In the genomic region with DNA sequence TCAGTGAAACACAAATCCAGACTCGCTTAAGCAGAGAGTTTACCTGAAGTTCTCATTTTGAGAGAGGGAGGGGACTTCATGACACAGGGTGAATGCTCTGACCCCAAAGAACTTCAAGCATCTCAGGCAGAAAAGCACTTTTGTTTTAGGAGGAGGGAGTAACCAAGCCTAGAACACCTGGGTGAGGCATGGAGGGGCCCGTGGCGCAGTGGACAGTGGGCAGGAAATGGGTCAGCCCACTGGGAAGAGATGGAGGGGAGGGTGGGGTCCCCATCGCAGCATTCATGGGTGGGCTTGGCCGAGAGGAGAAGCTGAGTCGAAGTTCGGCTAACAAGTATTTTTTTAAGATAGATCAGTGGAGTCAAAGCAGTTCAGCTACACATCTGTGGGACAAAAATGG, we compare ENCODE assay signal across 14 cellular contexts.
DNase-seq lines count a peak whose midpoint lies in the region; TF ChIP-seq lines count a peak whose summit lies in the region.
"Had no signal": no experiment of that assay in that cellular context is flagged by ENCODE, and none has a peak within 500 bp of the region (broad histone marks: within the 10 kb centered on the region; RNA-seq: fewer than 3 reads in every experiment).

No MANE protein-coding gene starts in this region.

- intact Hi-C loops in esophagus muscularis mucosa (cut with DNase I) = no loop called here

- H3K4me1 ChIP-seq in esophagus muscularis mucosa = no peaks in the 10 kb centered on the region
- H3K4me1 ChIP-seq: BLaER1 had no signal

- in situ Hi-C loops in G401 (cut with HindIII; ENCODE audit: low sequenced_read_pairs) = no loop called here

- 86% methylated on average over 7 of the region's 7 CpGs for WGBS in esophagus muscularis mucosa

- no peak for DNase-seq in activated T-cell treated with anti-CD3 and anti-CD28 coated beads, Interleukin-2, amount 50 U/mL, for 24 hours
- DNase-seq in activated T-cell treated with anti-CD3 and anti-CD28 coated beads, Interleukin-2, amount 50 U/mL, for 1 hour = no peak
- DNase-seq in coronary artery (ENCODE audit: low spot score) = no peak
- no peak for DNase-seq in neural crest cell (ENCODE audit: low read depth, low spot score)
- DNase-seq in NCI-H187 (lab: John Stamatoyannopoulos, UW) = no peak
- no peak for DNase-seq in G401 (ENCODE audit: low spot score)
- no peak for DNase-seq in esophagus muscularis mucosa (ENCODE audit: extremely low spot score)
- DNase-seq: DMS53, GM23248, IMR-90 had no signal

- H3K4me3 Mint-ChIP-seq in activated T-cell treated with anti-CD3 and anti-CD28 coated beads, Interleukin-2, amount 50 U/mL, for 24 hours = no peak overlapping the region
- no peak overlapping the region for H3K4me3 Mint-ChIP-seq in neural crest cell

- peaks cover 10% of the 10 kb centered on the region for H3K4me1 Mint-ChIP-seq in activated T-cell treated with anti-CD3 and anti-CD28 coated beads, Interleukin-2, amount 50 U/mL, for 24 hours (ENCODE audit: low read depth)
- peaks cover 3% of the 10 kb centered on the region for H3K4me1 Mint-ChIP-seq in neural crest cell

- H3K27ac ChIP-seq in coronary artery (peak overlapping the region; percentile 18 to 36), esophagus muscularis mucosa (replicated peaks in 1 of 4) (no peak overlapping the region)
- H3K27ac ChIP-seq: 22Rv1, BLaER1, GM23248, HL-60 had no signal

- H3K27me3 Mint-ChIP-seq in activated T-cell treated with anti-CD3 and anti-CD28 coated beads, Interleukin-2, amount 50 U/mL, for 24 hours = no peaks in the 10 kb centered on the region
- H3K27me3 Mint-ChIP-seq in neural crest cell (ENCODE audit: low read depth) = no peaks in the 10 kb centered on the region

- H3K4me3 ChIP-seq in coronary artery = no peak overlapping the region
- H3K4me3 ChIP-seq in esophagus muscularis mucosa = no peak overlapping the region
- H3K4me3 ChIP-seq: BLaER1, GM12878, GM23248 had no signal

- no peaks in the 10 kb centered on the region for H3K36me3 Mint-ChIP-seq in activated T-cell treated with anti-CD3 and anti-CD28 coated beads, Interleukin-2, amount 50 U/mL, for 24 hours (ENCODE audit: low read depth)
- no peaks in the 10 kb centered on the region for H3K36me3 Mint-ChIP-seq in neural crest cell (ENCODE audit: low read depth)

- H3K9me3 Mint-ChIP-seq in activated T-cell treated with anti-CD3 and anti-CD28 coated beads, Interleukin-2, amount 50 U/mL, for 24 hours = no peaks in the 10 kb centered on the region
- no peaks in the 10 kb centered on the region for H3K9me3 Mint-ChIP-seq in neural crest cell

- H3K36me3 ChIP-seq in esophagus muscularis mucosa = no peaks in the 10 kb centered on the region
- H3K36me3 ChIP-seq: BLaER1 had no signal

- no peak for TF ChIP-seq POLR2A in esophagus muscularis mucosa (IDR thresholded peaks at IDR 0.05; ENCODE audit: low read depth)

- H3K9me3 ChIP-seq in esophagus muscularis mucosa = no peaks in the 10 kb centered on the region

- H3K27me3 ChIP-seq in esophagus muscularis mucosa = no peaks in the 10 kb centered on the region
- H3K27me3 ChIP-seq: BLaER1 had no signal

- no peak for TF ChIP-seq CTCF in coronary artery (IDR thresholded peaks at IDR 0.05)
- no peak for TF ChIP-seq CTCF in neural crest cell (conservative IDR thresholded peaks at IDR 0.05)
- no peak for TF ChIP-seq CTCF in esophagus muscularis mucosa (IDR thresholded peaks at IDR 0.05)

- TF ChIP-seq EP300 in esophagus muscularis mucosa (IDR thresholded peaks at IDR 0.05) = no peak

- peak overlapping the region; percentile 22 for H3K27ac Mint-ChIP-seq in activated T-cell treated with anti-CD3 and anti-CD28 coated beads, Interleukin-2, amount 50 U/mL, for 24 hours
- H3K27ac Mint-ChIP-seq in neural crest cell (ENCODE audit: unreplicated experiment) = peak overlapping the region; percentile 87

Comparison
In these comparisons a context has a peak if more than half of its experiments do, and no peak if none do; other contexts are left out.
1. H3K27ac ChIP-seq: peak in coronary artery (2 of 2); none in esophagus muscularis mucosa (0 of 4).